Comparison of ENCODE assay signal across 11 cellular contexts in genomic region chr5:43432486-43433365, GRCh38. TPM values are rescaled to one million over a fixed set of nuclear protein-coding genes. Genes with fewer than 3 reads are reported as not detected.
DNase-seq lines count a peak whose midpoint lies in the region; ATAC-seq and TF ChIP-seq lines count a peak whose summit lies in the region.
"Had no signal": no experiment of that assay in that cellular context is flagged by ENCODE, and none has a peak within 500 bp of the region (broad histone marks: within the 10 kb centered on the region; RNA-seq: fewer than 3 reads in every experiment).

No MANE protein-coding gene starts in this region.

- 56 to 57% methylated on average over 3 of the region's 3 CpGs for WGBS in upper lobe of left lung, 2 donors

- H3K36me3 ChIP-seq in upper lobe of left lung (no peaks in the 10 kb centered on the region), ascending aorta (no peaks in the 10 kb centered on the region)

- peak; percentile 18 for DNase-seq in NCI-H510A treated with DMSO at 0.1 percent for 48 hours (lab: John Stamatoyannopoulos, UW)
- DNase-seq in NCI-H510A (lab: John Stamatoyannopoulos, UW): no peak
- DNase-seq in astrocyte of the hippocampus (ENCODE audit: low read depth, low spot score): peak; percentile 88
- peak; percentile 77 for DNase-seq in islet precursor cell
- peak in 1 of 2 donors; percentile 82 for DNase-seq in upper lobe of left lung
- no peak for DNase-seq in activated naive CD4-positive, alpha-beta T cell treated with anti-CD3 and anti-CD28 coated beads, Interleukin-2, amount 50 U/mL, for 16 hours
- no peak for DNase-seq in ascending aorta (ENCODE audit: low spot score in 2 of 2)
- DNase-seq: dermis blood vessel endothelial cell, T-helper 1 cell had no signal

- peak; percentile 72 to 74 for ATAC-seq in upper lobe of left lung (ENCODE audit: low FRiP score in 2 of 2)
- ATAC-seq in HG03571 (IDR thresholded peaks at IDR 0.05; ENCODE audit: unreplicated experiment): no peak

- TF ChIP-seq CTCF in upper lobe of left lung (IDR thresholded peaks at IDR 0.05) (no peak), ascending aorta (IDR thresholded peaks at IDR 0.05) (no peak)

- H3K27ac ChIP-seq in upper lobe of left lung: peak overlapping the region in 3 of 4 donors; percentile 45 to 68 (median 62)
- H3K27ac ChIP-seq in ascending aorta: no peak overlapping the region

- TF ChIP-seq POLR2A in upper lobe of left lung (IDR thresholded peaks at IDR 0.05): no peak

- H3K9me3 ChIP-seq in upper lobe of left lung (no peaks in the 10 kb centered on the region), ascending aorta (peaks cover 0 to 4% of the 10 kb centered on the region in 2 donors)

- H3K27me3 ChIP-seq in upper lobe of left lung (no peaks in the 10 kb centered on the region), ascending aorta (no peaks in the 10 kb centered on the region)

- intact Hi-C loops in ascending aorta (cut with DNase I): no loop called here

- H3K4me1 ChIP-seq in upper lobe of left lung (peaks cover 0 to 18% (median 10%) of the 10 kb centered on the region in 4 donors), ascending aorta (no peaks in the 10 kb centered on the region)

- H3K4me3 ChIP-seq in upper lobe of left lung (no peak overlapping the region), ascending aorta (no peak overlapping the region)
- H3K4me3 ChIP-seq: smooth muscle cell had no signal

- TF ChIP-seq EP300 in upper lobe of left lung (IDR thresholded peaks at IDR 0.05): peak in 1 of 4 donors; percentile 56

RNA-seq across cellular contexts. Expression of gene CCL28, which starts 20.5 kb away (rescaled TPM):
- total RNA-seq in upper lobe of left lung: 1 to 10 TPM; 1.1 to 9.4 (median 6.0) TPM
- not detected for total RNA-seq in ascending aorta

RNA-seq across cellular contexts. Expression of gene TMEM267, which starts 50.9 kb away (rescaled TPM):
- total RNA-seq in upper lobe of left lung (10 to 100 TPM in 4 of 6 donors, 1 to 10 TPM in 2; 3.6 to 27.2 (median 12.3) TPM), ascending aorta (3.7 TPM)

Comparison
In these comparisons a context has a peak if more than half of its experiments do, and no peak if none do; other contexts are left out.
1. DNase-seq: peak in NCI-H510A treated with DMSO at 0.1 percent for 48 hours (single experiment), astrocyte of the hippocampus (single experiment) and islet precursor cell (single experiment); none in NCI-H510A (single experiment), activated naive CD4-positive, alpha-beta T cell treated with anti-CD3 and anti-CD28 coated beads, Interleukin-2, amount 50 U/mL, for 16 hours (single experiment) and ascending aorta (0 of 2).
2. H3K27ac ChIP-seq: peak in upper lobe of left lung (3 of 4); none in ascending aorta (0 of 2).